21 cellular contexts compared by ENCODE assay signal in the genomic region with DNA sequence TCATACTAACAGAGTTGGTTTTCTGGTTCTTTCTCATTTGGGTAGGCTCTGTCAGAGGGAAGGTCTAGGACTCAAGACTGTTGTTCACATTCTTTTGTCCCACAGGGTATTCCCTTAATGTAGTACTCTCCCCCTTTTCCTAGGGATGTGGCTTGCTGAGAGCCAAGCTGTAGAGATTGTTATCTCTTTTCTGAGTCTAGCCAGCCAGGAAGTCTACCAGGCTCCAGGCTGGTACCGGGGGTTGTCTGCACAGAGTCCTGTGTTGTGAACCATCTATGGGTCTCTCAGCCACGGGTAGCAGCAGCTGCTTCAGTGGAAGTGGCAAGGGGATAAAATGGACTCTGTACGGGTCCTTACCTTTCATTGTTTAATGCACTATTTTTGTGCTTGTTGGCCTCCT.
DNase-seq lines count a peak whose midpoint lies in the region; FAIRE-seq and TF ChIP-seq lines count a peak whose summit lies in the region.
"Had no signal": no experiment of that assay in that cellular context is flagged by ENCODE, and none has a peak within 500 bp of the region (broad histone marks: within the 10 kb centered on the region; RNA-seq: fewer than 3 reads in every experiment).

No MANE protein-coding gene starts in this region.

- no peaks in the 10 kb centered on the region for H3K9me1 ChIP-seq in endothelial cell of umbilical vein (replicated peaks; ENCODE audit: control insufficient read depth, extremely low read depth, insufficient read depth, low read length)

- H3K27ac ChIP-seq in endothelial cell of umbilical vein (ENCODE audit: insufficient read depth, low read depth, low read length): no peak overlapping the region
- no peak overlapping the region for H3K27ac ChIP-seq in vagina
- H3K27ac ChIP-seq in ovary: no peak overlapping the region
- H3K27ac ChIP-seq: Peyer's patch had no signal

- no peak overlapping the region for H3K9ac ChIP-seq in endothelial cell of umbilical vein (replicated peaks; ENCODE audit: extremely low read depth, insufficient read depth, low read length)

- in situ Hi-C loops in KBM-7 (cut with MboI; ENCODE audit: low pct_unique_long_range_greater_than_20kb, low sequenced_read_pairs): no loop called here

- CTCF ChIA-PET in endothelial cell of umbilical vein (lab: Charles Lee): no interaction called here

- H3K27me3 ChIP-seq in endothelial cell of umbilical vein (ENCODE audit: control insufficient read depth in 2 of 2, insufficient read depth in 2 of 2, low read length in 2 of 2) (no peaks in the 10 kb centered on the region), vagina (no peaks in the 10 kb centered on the region), ovary (no peaks in the 10 kb centered on the region)
- H3K27me3 ChIP-seq: Peyer's patch had no signal

- TF ChIP-seq EP300 in ovary (IDR thresholded peaks at IDR 0.05): no peak

- H3K4me2 ChIP-seq in endothelial cell of umbilical vein (ENCODE audit: insufficient read depth, low read length): no peak overlapping the region

- 72 to 75% methylated on average over 3 of the region's 3 CpGs for WGBS in lower leg skin, 2 donors
- WGBS in ovary, 3 donors: 83 to 98% (median 93%) methylated on average over 3 of the region's 3 CpGs

- no peak overlapping the region for H2AFZ ChIP-seq in endothelial cell of umbilical vein (ENCODE audit: low read depth, low read length)

- no peaks in the 10 kb centered on the region for H3K79me2 ChIP-seq in endothelial cell of umbilical vein (ENCODE audit: control insufficient read depth, insufficient read depth, low read length)

- dilution Hi-C loops in endothelial cell of umbilical vein (cut with MboI; ENCODE audit: extremely low pct_ligation_motif_present, low sequenced_read_pairs): no loop called here

- no peaks in the 10 kb centered on the region for H4K20me1 ChIP-seq in endothelial cell of umbilical vein (replicated peaks; ENCODE audit: control insufficient read depth, extremely low read depth, insufficient read depth, low read length)

- no peaks in the 10 kb centered on the region for H3K36me3 ChIP-seq in endothelial cell of umbilical vein (ENCODE audit: control insufficient read depth in 2 of 2, extremely low read depth in 1 of 2, insufficient read depth in 2 of 2, low read length in 2 of 2)
- no peaks in the 10 kb centered on the region for H3K36me3 ChIP-seq in vagina
- H3K36me3 ChIP-seq in ovary: no peaks in the 10 kb centered on the region
- H3K36me3 ChIP-seq: Peyer's patch had no signal

- H3K4me3 ChIP-seq in endothelial cell of umbilical vein (replicated peaks in 1 of 3; ENCODE audit: insufficient read depth in 1 of 3, low read depth in 1 of 3, low read length in 3 of 3): no peak overlapping the region
- H3K4me3 ChIP-seq in lower leg skin (ENCODE audit: low read depth, poor library complexity, severe bottlenecking): no peak overlapping the region
- H3K4me3 ChIP-seq in vagina: no peak overlapping the region
- H3K4me3 ChIP-seq in ovary: no peak overlapping the region
- H3K4me3 ChIP-seq: Peyer's patch had no signal

- FAIRE-seq in endothelial cell of umbilical vein (lab: Jason Lieb, UNC): no peak
- FAIRE-seq: G401.6, H1 had no signal

- intact Hi-C loops in endothelial cell of umbilical vein (cut with micrococcal nuclease): no loop called here
- intact Hi-C loops in lower leg skin (cut with DNase I; ENCODE audit: low total_unique reads): no loop called here
- intact Hi-C loops in vagina (cut with DNase I): no loop called here
- intact Hi-C loops in ovary (cut with DNase I): no loop called here

- BruUV-seq in endothelial cell of umbilical vein (replicated peaks; lab: Mats Ljungman, UMichigan): no TSS peak

- TF ChIP-seq CTCF in endothelial cell of umbilical vein (IDR thresholded peaks at IDR 0.05; ENCODE audit: extremely low read depth in 1 of 2, insufficient read depth in 1 of 2, low read depth in 1 of 2, low read length in 2 of 2) (no peak), lower leg skin (IDR thresholded peaks at IDR 0.05) (no peak), vagina (IDR thresholded peaks at IDR 0.05) (no peak), ovary (IDR thresholded peaks at IDR 0.05) (no peak)

- DNase-seq in EL (peak; percentile 2), KBM-7 (peak; percentile 4), RPMI8226 (peak; percentile 13), endothelial cell of umbilical vein (ENCODE audit: low read depth, low spot score) (no peak), lower leg skin (ENCODE audit: low spot score in 2 of 2) (no peak), vagina (ENCODE audit: extremely low spot score in 2 of 2) (no peak), ovary (no peak)
- DNase-seq: DMS153, HCEC 1CT, IMR-90, NCI-H1092, NCI-H1436 treated with DMSO at 0.1 percent for 48 hours, NCI-H1930, NCI-H2107, NCI-H2227 treated with DMSO at 0.1 percent for 48 hours, NCI-H526 treated with DMSO at 0.1 percent for 48 hours, OCI-M1, Peyer's patch, T-helper 1 cell had no signal

- H3K9me3 ChIP-seq in endothelial cell of umbilical vein (replicated peaks; ENCODE audit: control insufficient read depth, insufficient read depth, low read length): no peaks in the 10 kb centered on the region
- no peaks in the 10 kb centered on the region for H3K9me3 ChIP-seq in vagina
- H3K9me3 ChIP-seq in ovary: no peaks in the 10 kb centered on the region
- H3K9me3 ChIP-seq: Peyer's patch had no signal

- H3K4me1 ChIP-seq in endothelial cell of umbilical vein (ENCODE audit: control insufficient read depth, extremely low read depth, insufficient read depth, low read length) (no peaks in the 10 kb centered on the region), vagina (no peaks in the 10 kb centered on the region), ovary (ENCODE audit: insufficient read depth) (no peaks in the 10 kb centered on the region)
- H3K4me1 ChIP-seq: Peyer's patch had no signal

- TF ChIP-seq POLR2A in endothelial cell of umbilical vein (IDR thresholded peaks at IDR 0.05; ENCODE audit: low read depth, low read length): no peak
- TF ChIP-seq POLR2A in lower leg skin (IDR thresholded peaks at IDR 0.05): no peak
- TF ChIP-seq POLR2A in vagina (IDR thresholded peaks at IDR 0.05): no peak
- no peak for TF ChIP-seq POLR2A in ovary (IDR thresholded peaks at IDR 0.05)

- POLR2A ChIA-PET in endothelial cell of umbilical vein (lab: Charles Lee): no interaction called here

TF ChIP-seq in endothelial cell of umbilical vein, 7 proteins besides CTCF, POLR2A, EP300 and RAD21:
- no peak for TF ChIP-seq FOS (IDR thresholded peaks at IDR 0.05; ENCODE audit: borderline replicate concordance, insufficient read depth, low read length)
- TF ChIP-seq GATA2 (IDR thresholded peaks at IDR 0.05; ENCODE audit: insufficient read depth, insufficient read length, low read depth, low read length): peak; percentile 43

Comparison
In these comparisons a context has a peak if more than half of its experiments do, and no peak if none do; other contexts are left out.
1. DNase-seq: peak in EL (single experiment), KBM-7 (single experiment) and RPMI8226 (single experiment); none in endothelial cell of umbilical vein (single experiment), lower leg skin (0 of 2), vagina (0 of 2) and ovary (0 of 5).